15 cellular contexts compared by ENCODE assay signal in the genomic region with DNA sequence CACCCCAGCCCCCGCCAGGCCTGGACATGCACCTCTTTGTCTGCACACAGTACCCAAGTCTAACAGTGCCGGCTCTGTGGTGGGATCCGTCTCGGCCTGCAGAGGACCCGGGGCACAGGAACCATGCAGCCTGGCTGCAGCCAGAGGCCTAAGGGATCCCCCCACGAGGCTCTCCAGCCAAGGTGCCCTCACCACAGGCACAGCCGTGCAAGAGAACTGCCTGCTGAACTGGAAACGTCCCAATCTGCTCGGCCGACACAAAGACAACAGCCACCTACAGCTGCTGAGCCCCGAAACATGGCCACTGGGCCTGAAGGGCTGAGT.
A peak's percentile ranks its signal among the peaks of the same experiment; 100 is the strongest.
DNase-seq lines count a peak whose midpoint lies in the region; ATAC-seq and TF ChIP-seq lines count a peak whose summit lies in the region.
"Had no signal": no experiment of that assay in that cellular context is flagged by ENCODE, and none has a peak within 500 bp of the region (broad histone marks: within the 10 kb centered on the region; RNA-seq: fewer than 3 reads in every experiment).

No MANE protein-coding gene starts in this region.

- in situ Hi-C loops in mammary epithelial cell (cut with MboI; ENCODE audit: low sequenced_read_pairs in 2 of 2): no loop called here

- intact Hi-C loops in breast epithelium (cut with DNase I; ENCODE audit: low total_unique reads) (no loop called here), mammary epithelial cell (cut with micrococcal nuclease) (no loop called here), left ventricle myocardium superior (cut with micrococcal nuclease) (no loop called here), uterus (cut with DNase I; ENCODE audit: low total_unique reads) (no loop called here)

- no peak overlapping the region for H2AFZ ChIP-seq in mammary epithelial cell (ENCODE audit: low read depth, low read length)
- H2AFZ ChIP-seq: hepatocyte had no signal

- no peak for TF ChIP-seq POLR2A in breast epithelium (IDR thresholded peaks at IDR 0.05)
- no peak for TF ChIP-seq POLR2A in uterus (IDR thresholded peaks at IDR 0.05)

- H3K27me3 ChIP-seq in breast epithelium (no peaks in the 10 kb centered on the region), mammary epithelial cell (ENCODE audit: insufficient read depth, low read length) (no peaks in the 10 kb centered on the region), rectal smooth muscle tissue (ENCODE audit: control insufficient read depth, insufficient read depth, low read length) (no peaks in the 10 kb centered on the region), uterus (no peaks in the 10 kb centered on the region)
- H3K27me3 ChIP-seq: hepatocyte had no signal

- dilution Hi-C loops in mammary epithelial cell (cut with HindIII; ENCODE audit: low sequenced_read_pairs): no loop called here

- ATAC-seq in left ventricle myocardium superior: peak; percentile 29
- ATAC-seq in GM19395 (IDR thresholded peaks at IDR 0.05; ENCODE audit: unreplicated experiment): no peak
- no peak for ATAC-seq in GM18517 (IDR thresholded peaks at IDR 0.05; ENCODE audit: unreplicated experiment)

- DNase-seq in breast epithelium (ENCODE audit: low spot score in 2 of 2) (no peak), mammary epithelial cell (no peak), left ventricle myocardium superior (no peak), globus pallidus (ENCODE audit: low spot score) (no peak), uterus (no peak)
- DNase-seq: activated CD4-positive, alpha-beta T cell treated with anti-CD3 and anti-CD28 coated beads for 1 hour; activated naive CD4-positive, alpha-beta T cell; NCI-H187; NCI-H446 treated with DMSO at 0.1 percent for 48 hours; stimulated activated CD4-positive, alpha-beta T cell treated with anti-CD3 and anti-CD28 coated beads, Interleukin-12 subunit alpha, Interleukin-12 subunit beta, amount 100 ng/mL, for 4 hours had no signal

- 14% methylated on average over 10 of the region's 11 CpGs for WGBS in mammary epithelial cell (ENCODE audit: low coverage, missing lambda C conversion rate)

- peak overlapping the region; percentile 48 to 68 for H3K27ac ChIP-seq in breast epithelium
- no peak overlapping the region for H3K27ac ChIP-seq in mammary epithelial cell (ENCODE audit: insufficient read depth, low read depth, low read length)
- H3K27ac ChIP-seq in rectal smooth muscle tissue (ENCODE audit: low read depth, low read length): peak overlapping the region; percentile 16
- H3K27ac ChIP-seq in uterus: no peak overlapping the region
- H3K27ac ChIP-seq: BLaER1, hepatocyte had no signal

- no peaks in the 10 kb centered on the region for H4K20me1 ChIP-seq in mammary epithelial cell (ENCODE audit: insufficient read depth, low read length)

- no TSS peak for BruUV-seq in mammary epithelial cell (replicated peaks; lab: Mats Ljungman, UMichigan)

- no peaks in the 10 kb centered on the region for H3K79me2 ChIP-seq in mammary epithelial cell (ENCODE audit: insufficient read depth, low read length)

- no peak for TF ChIP-seq CTCF in breast epithelium (IDR thresholded peaks at IDR 0.05)
- no peak for TF ChIP-seq CTCF in mammary epithelial cell (conservative IDR thresholded peaks at IDR 0.05 in 1 of 2, IDR thresholded peaks at IDR 0.05 in 1 of 2; ENCODE audit: extremely low read depth in 1 of 2, insufficient read depth in 1 of 2, low read depth in 1 of 2, low read length in 2 of 2)
- TF ChIP-seq CTCF in uterus (IDR thresholded peaks at IDR 0.05): no peak

- H3K4me3 ChIP-seq in breast epithelium (no peak overlapping the region), mammary epithelial cell (replicated peaks in 1 of 3; ENCODE audit: insufficient read depth in 1 of 3, low read depth in 2 of 3, low read length in 3 of 3) (no peak overlapping the region), rectal smooth muscle tissue (ENCODE audit: low read length) (no peak overlapping the region), uterus (no peak overlapping the region)
- H3K4me3 ChIP-seq: BLaER1, hepatocyte had no signal

- no peak overlapping the region for H3K9ac ChIP-seq in mammary epithelial cell (ENCODE audit: insufficient read depth, low read length)
- no peak overlapping the region for H3K9ac ChIP-seq in rectal smooth muscle tissue (ENCODE audit: low read length)
- H3K9ac ChIP-seq: BLaER1 had no signal

- no peak overlapping the region for H3K4me2 ChIP-seq in mammary epithelial cell (ENCODE audit: insufficient read depth, low read depth, low read length)
- H3K4me2 ChIP-seq: BLaER1, hepatocyte had no signal

- peaks cover 0 to 22% of the 10 kb centered on the region in 2 donors for H3K4me1 ChIP-seq in breast epithelium
- no peaks in the 10 kb centered on the region for H3K4me1 ChIP-seq in mammary epithelial cell (ENCODE audit: insufficient read depth, low read length)
- peaks cover 53% of the 10 kb centered on the region for H3K4me1 ChIP-seq in rectal smooth muscle tissue (ENCODE audit: control insufficient read depth, insufficient read depth, low read length)
- no peaks in the 10 kb centered on the region for H3K4me1 ChIP-seq in uterus
- H3K4me1 ChIP-seq: BLaER1 had no signal

- H3K36me3 ChIP-seq in breast epithelium (no peaks in the 10 kb centered on the region), mammary epithelial cell (ENCODE audit: insufficient read depth, low read length) (no peaks in the 10 kb centered on the region), rectal smooth muscle tissue (ENCODE audit: control insufficient read depth, insufficient read depth, low read length) (no peaks in the 10 kb centered on the region), uterus (no peaks in the 10 kb centered on the region)

- CTCF ChIA-PET in mammary epithelial cell (lab: Charles Lee; ENCODE audit: low non-redundant PET): no interaction called here

- H3K9me3 ChIP-seq in breast epithelium: no peaks in the 10 kb centered on the region
- peaks cover 18% of the 10 kb centered on the region for H3K9me3 ChIP-seq in mammary epithelial cell (replicated peaks; ENCODE audit: insufficient read depth, low read length)
- H3K9me3 ChIP-seq in uterus: no peaks in the 10 kb centered on the region
- H3K9me3 ChIP-seq: BLaER1 had no signal

Comparison
In these comparisons a context has a peak if more than half of its experiments do, and no peak if none do; other contexts are left out.
1. H3K27ac ChIP-seq: peak in breast epithelium (2 of 2) and rectal smooth muscle tissue (single experiment); none in mammary epithelial cell (single experiment) and uterus (0 of 2).